ENCODE assay signal across 31 cellular contexts in the genomic region with DNA sequence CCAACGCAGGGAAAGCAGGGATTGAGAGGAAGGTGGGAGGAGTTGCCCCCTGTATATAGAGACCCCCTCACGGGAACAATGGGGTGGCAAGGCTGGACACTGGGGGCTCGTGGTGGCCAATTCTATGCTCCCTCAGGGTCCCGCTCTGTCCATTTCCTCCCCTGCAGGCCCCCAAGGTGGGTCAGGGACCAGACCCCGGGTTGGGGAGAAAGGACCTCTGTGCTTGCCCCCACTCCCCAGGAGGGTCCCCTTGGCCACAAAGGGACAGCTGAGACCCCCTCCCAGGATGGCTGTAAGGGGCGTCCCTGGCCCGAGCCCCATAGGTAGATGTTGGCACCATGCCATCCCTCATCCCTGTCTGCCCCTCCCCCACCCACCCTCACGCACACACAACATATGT. TPM values are rescaled to one million over a fixed set of nuclear protein-coding genes. Genes with fewer than 3 reads are reported as not detected.
DNase-seq lines count a peak whose midpoint lies in the region; ATAC-seq, FAIRE-seq and TF ChIP-seq lines count a peak whose summit lies in the region.
"Had no signal": no experiment of that assay in that cellular context is flagged by ENCODE, and none has a peak within 500 bp of the region (broad histone marks: within the 10 kb centered on the region; RNA-seq: fewer than 3 reads in every experiment).

No MANE protein-coding gene starts in this region.

- no peaks in the 10 kb centered on the region for H3K36me3 ChIP-seq in K562 (ENCODE audit: control insufficient read depth, insufficient read depth, low read length)
- no peaks in the 10 kb centered on the region for H3K36me3 ChIP-seq in tibial nerve
- H3K36me3 ChIP-seq: BLaER1 treated with 17β-estradiol and CSF1 and Interleukin-3, amounts not matched to agents 10 nM and 100 nM; SJCRH30 had no signal

- no peak overlapping the region for H3K9ac ChIP-seq in K562 (ENCODE audit: insufficient read depth in 1 of 2, low read depth in 2 of 2, low read length in 2 of 2)
- H3K9ac ChIP-seq: BLaER1 treated with 17β-estradiol and CSF1 and Interleukin-3, amounts not matched to agents 10 nM and 100 nM; GM23248 had no signal

- H3K9me1 ChIP-seq in K562 (ENCODE audit: control insufficient read depth, insufficient read depth, low read length), result no peaks in the 10 kb centered on the region

- H3K4me3 ChIP-seq in K562, result no peak overlapping the region
- H3K4me3 ChIP-seq in tibial nerve, result no peak overlapping the region
- H3K4me3 ChIP-seq: BLaER1 treated with 17β-estradiol and CSF1 and Interleukin-3, amounts not matched to agents 10 nM and 100 nM; GM23248; PC-9; SJCRH30 had no signal

- peaks cover 14% of the 10 kb centered on the region for H3K4me1 Mint-ChIP-seq in activated naive CD8-positive, alpha-beta T cell treated with anti-CD3 and anti-CD28 coated beads, Interleukin-2, amount 10 ng/mL, durations not matched to agents 7 days and 5 days
- H3K4me1 Mint-ChIP-seq in activated naive CD8-positive, alpha-beta T cell treated with anti-CD3 and anti-CD28 coated beads, Interleukin-2, amount 50 U/mL, for 24 hours, result peaks cover 22% of the 10 kb centered on the region
- H3K4me1 Mint-ChIP-seq in glutamatergic neuron (ENCODE audit: low read depth, unreplicated experiment), result peaks cover 25% of the 10 kb centered on the region

- TF ChIP-seq CTCF in K562 (IDR thresholded peaks at IDR 0.05 in 2 of 3, conservative IDR thresholded peaks at IDR 0.05 in 1 of 3; ENCODE audit: insufficient read depth in 2 of 3, low read depth in 1 of 3, low read length in 3 of 3) (no peak), glutamatergic neuron (IDR thresholded peaks at IDR 0.05; ENCODE audit: partially characterized antibody, unreplicated experiment) (no peak), tibial nerve (IDR thresholded peaks at IDR 0.05) (no peak)

- CTCF ChIA-PET in K562 (lab: Yijun Ruan, JAX; ENCODE audit: low intra/inter-chr PET ratio), result no interaction called here

- FAIRE-seq in K562 (lab: Jason Lieb, UNC), result no peak
- FAIRE-seq: GM18507, HepG2 had no signal

- peaks cover 4 to 52% of the 10 kb centered on the region in 2 experiments; a peak in 3 of 5 replicates for H3K4me1 ChIP-seq in K562 (replicated peaks in 1 of 2; ENCODE audit: control insufficient read depth in 2 of 2, insufficient read depth in 2 of 2, low read length in 2 of 2)
- H3K4me1 ChIP-seq in tibial nerve, result peaks cover 0 to 47% (median 19%) of the 10 kb centered on the region in 4 donors
- H3K4me1 ChIP-seq: SJCRH30 had no signal

- POLR2A ChIA-PET in activated naive CD8-positive, alpha-beta T cell treated with anti-CD3 and anti-CD28 coated beads, Interleukin-2, amount 10 ng/mL, durations not matched to agents 7 days and 5 days (lab: Charles Lee), result no interaction called here
- POLR2A ChIA-PET in K562 (lab: Yijun Ruan, JAX), result interaction anchor here (0.6 kb wide), 1 partner anchor 16 kb away, joined by 4 read pairs; no protein-coding TSS in a partner anchor

- TF ChIP-seq EP300 in K562 (IDR thresholded peaks at IDR 0.05; ENCODE audit: low read length) (no peak), tibial nerve (IDR thresholded peaks at IDR 0.05) (no peak)

- H4K20me1 ChIP-seq in K562 (replicated peaks; ENCODE audit: control insufficient read depth, insufficient read depth, low read length), result 0 out of 2 replicates have a peak, but pooled peaks cover 9% of the 10 kb centered on the region

- in situ Hi-C loops in K562 (cut with MboI), result no loop called here

- WGBS in K562 (ENCODE audit: insufficient coverage, low coverage, missing lambda C conversion rate), result 9% methylated on average over 4 of the region's 8 CpGs
- WGBS in tibial nerve, 2 donors, result 4% methylated on average over 8 of the region's 8 CpGs

- no peaks in the 10 kb centered on the region for H3K79me2 ChIP-seq in K562 (ENCODE audit: control insufficient read depth, insufficient read depth, low read length)

- H3K4me3 Mint-ChIP-seq in activated naive CD8-positive, alpha-beta T cell treated with anti-CD3 and anti-CD28 coated beads, Interleukin-2, amount 10 ng/mL, durations not matched to agents 7 days and 5 days, result no peak overlapping the region
- no peak overlapping the region for H3K4me3 Mint-ChIP-seq in activated naive CD8-positive, alpha-beta T cell treated with anti-CD3 and anti-CD28 coated beads, Interleukin-2, amount 50 U/mL, for 24 hours
- H3K4me3 Mint-ChIP-seq in glutamatergic neuron (ENCODE audit: unreplicated experiment), result peak overlapping the region; percentile 75
- H3K4me3 Mint-ChIP-seq: CD4-positive, alpha-beta T cell had no signal

- TF ChIP-seq POLR2A in K562 (conservative IDR thresholded peaks at IDR 0.05) (no peak), tibial nerve (IDR thresholded peaks at IDR 0.05) (no peak)

- H3K9me3 Mint-ChIP-seq in activated naive CD8-positive, alpha-beta T cell treated with anti-CD3 and anti-CD28 coated beads, Interleukin-2, amount 10 ng/mL, durations not matched to agents 7 days and 5 days, result no peaks in the 10 kb centered on the region
- H3K9me3 Mint-ChIP-seq in activated naive CD8-positive, alpha-beta T cell treated with anti-CD3 and anti-CD28 coated beads, Interleukin-2, amount 50 U/mL, for 24 hours, result no peaks in the 10 kb centered on the region
- H3K9me3 Mint-ChIP-seq in glutamatergic neuron (ENCODE audit: unreplicated experiment), result peaks cover 2% of the 10 kb centered on the region
- H3K9me3 Mint-ChIP-seq: CD4-positive, alpha-beta T cell had no signal

- no peaks in the 10 kb centered on the region for H3K36me3 Mint-ChIP-seq in activated naive CD8-positive, alpha-beta T cell treated with anti-CD3 and anti-CD28 coated beads, Interleukin-2, amount 10 ng/mL, durations not matched to agents 7 days and 5 days
- H3K36me3 Mint-ChIP-seq in activated naive CD8-positive, alpha-beta T cell treated with anti-CD3 and anti-CD28 coated beads, Interleukin-2, amount 50 U/mL, for 24 hours (ENCODE audit: low read depth), result no peaks in the 10 kb centered on the region
- H3K36me3 Mint-ChIP-seq in glutamatergic neuron (ENCODE audit: unreplicated experiment), result no peaks in the 10 kb centered on the region

- no peak for ATAC-seq in activated naive CD8-positive, alpha-beta T cell treated with anti-CD3 and anti-CD28 coated beads, Interleukin-2, amount 10 ng/mL, durations not matched to agents 7 days and 5 days (ENCODE audit: low read depth)
- no peak for ATAC-seq in activated naive CD8-positive, alpha-beta T cell treated with anti-CD3 and anti-CD28 coated beads, Interleukin-2, amount 50 U/mL, for 24 hours
- ATAC-seq in K562 (no peak), SK-N-SH treated with all-trans-retinoic acid at 6 μM for 48 hours (no peak)
- ATAC-seq: HepG2, Right ventricle myocardium inferior had no signal

- no peak overlapping the region for H3K4me2 ChIP-seq in K562 (ENCODE audit: insufficient read depth, low read length)
- H3K4me2 ChIP-seq: BLaER1 treated with 17β-estradiol and CSF1 and Interleukin-3, amounts not matched to agents 10 nM and 100 nM; PC-9 had no signal

- peaks cover 51% of the 10 kb centered on the region for H3K27me3 Mint-ChIP-seq in activated naive CD8-positive, alpha-beta T cell treated with anti-CD3 and anti-CD28 coated beads, Interleukin-2, amount 10 ng/mL, durations not matched to agents 7 days and 5 days
- H3K27me3 Mint-ChIP-seq in activated naive CD8-positive, alpha-beta T cell treated with anti-CD3 and anti-CD28 coated beads, Interleukin-2, amount 50 U/mL, for 24 hours, result peaks cover 60% of the 10 kb centered on the region
- peaks cover 14% of the 10 kb centered on the region for H3K27me3 Mint-ChIP-seq in glutamatergic neuron (ENCODE audit: unreplicated experiment)

- H3K9me3 ChIP-seq in K562 (replicated peaks; ENCODE audit: control insufficient read depth, insufficient read depth, low read depth, low read length), result no peaks in the 10 kb centered on the region
- H3K9me3 ChIP-seq in tibial nerve, result no peaks in the 10 kb centered on the region
- H3K9me3 ChIP-seq: BLaER1 treated with 17β-estradiol and CSF1 and Interleukin-3, amounts not matched to agents 10 nM and 100 nM; SJCRH30 had no signal

- no peak overlapping the region for H2AFZ ChIP-seq in K562 (ENCODE audit: low read depth, low read length)
- H2AFZ ChIP-seq: GM23248, PC-9 had no signal

- no peak overlapping the region for H3K27ac ChIP-seq in K562 (ENCODE audit: extremely low read depth, low read depth, low read length)
- no peak overlapping the region for H3K27ac ChIP-seq in tibial nerve
- H3K27ac ChIP-seq: BLaER1 treated with 17β-estradiol and CSF1 and Interleukin-3, amounts not matched to agents 10 nM and 100 nM; GM23248; PC-9; SJCRH30 had no signal

- no peak for TF ChIP-seq RAD21 in K562 (CRISPR knock-in tag; conservative IDR thresholded peaks at IDR 0.05 in 1 of 2, IDR thresholded peaks at IDR 0.05 in 1 of 2)

- H3K27ac Mint-ChIP-seq in activated naive CD8-positive, alpha-beta T cell treated with anti-CD3 and anti-CD28 coated beads, Interleukin-2, amount 10 ng/mL, durations not matched to agents 7 days and 5 days, result no peak overlapping the region
- H3K27ac Mint-ChIP-seq in activated naive CD8-positive, alpha-beta T cell treated with anti-CD3 and anti-CD28 coated beads, Interleukin-2, amount 50 U/mL, for 24 hours, result no peak overlapping the region
- H3K27ac Mint-ChIP-seq in glutamatergic neuron (ENCODE audit: unreplicated experiment), result peak overlapping the region; percentile 60
- H3K27ac Mint-ChIP-seq: CD4-positive, alpha-beta T cell had no signal

- DNase-seq in activated naive CD8-positive, alpha-beta T cell treated with anti-CD3 and anti-CD28 coated beads, Interleukin-2, amount 10 ng/mL, durations not matched to agents 7 days and 5 days, result peak; percentile 21
- DNase-seq in activated naive CD8-positive, alpha-beta T cell treated with anti-CD3 and anti-CD28 coated beads, Interleukin-2, amount 50 U/mL, for 24 hours, result no peak
- peak in 1 of 4 experiments; percentile 23 for DNase-seq in K562 (ENCODE audit: extremely low read depth in 1 of 4, low spot score in 3 of 4)
- DNase-seq in glutamatergic neuron, result no peak
- no peak for DNase-seq in tibial nerve (ENCODE audit: low spot score in 2 of 2)
- no peak for DNase-seq in iPS-NIHi7 (ENCODE audit: extremely low spot score)
- DNase-seq: AML-193; CD4-positive, alpha-beta T cell; DMS53; GM23248; KBM-7; MV-4-11; NCI-H1105; NCI-H1436 treated with DMSO at 0.1 percent for 48 hours; NCI-H1930; NCI-H774; NK-92 treated with Interleukin-12 subunit alpha and Interleukin-12 subunit beta, amount 100 ng/mL, for 24 hours; PC-9; SJCRH30 had no signal

- no TSS peak for BruUV-seq in K562 (replicated peaks; lab: Mats Ljungman, UMichigan)

- intact Hi-C loops in K562 (cut with micrococcal nuclease), result no loop called here

- H3K27me3 ChIP-seq in K562 (ENCODE audit: control insufficient read depth in 2 of 2, insufficient read depth in 2 of 2, low read length in 2 of 2) (peaks cover 21 to 35% of the 10 kb centered on the region in 2 experiments), tibial nerve (peaks cover 10 to 94% of the 10 kb centered on the region in 2 donors)
- H3K27me3 ChIP-seq: SJCRH30 had no signal

RNA-seq across cellular contexts. Expression of gene NEUROD2, which starts 0.4 kb away (rescaled TPM):
- total RNA-seq in activated naive CD8-positive, alpha-beta T cell treated with anti-CD3 and anti-CD28 coated beads, Interleukin-2, amount 10 ng/mL, durations not matched to agents 7 days and 5 days, result not detected
- not detected in 2 replicates for total RNA-seq in K562 (2011; cell fraction: chromatin; rRNA removed; ENCODE audit: low replicate concordance)
- total RNA-seq in K562 (2011; cell fraction: nucleolus; rRNA removed), result not detected in 2 replicates
- total RNA-seq in K562 (2011; cell fraction: nucleoplasm; rRNA removed), result not detected in 2 replicates
- total RNA-seq in K562 (2014; rRNA removed), result not detected in 2 replicates
- not detected in 2 replicates for total RNA-seq in K562 (2014; rRNA removed; fragmentation: Illumina TruSeq; extraction: Trizol)
- not detected in 2 replicates for total RNA-seq in K562 (2015; rRNA removed; fragmentation: Illumina TruSeq; extraction: Trizol)
- not detected in 2 replicates for total RNA-seq in K562 (2021)
- not detected in 2 replicates for polyA plus RNA-seq in K562 (2011; rRNA removed)
- not detected in 2 replicates for polyA plus RNA-seq in K562 (2011; cell fraction: cytosol; rRNA removed)
- polyA plus RNA-seq in K562 (2011; cell fraction: nucleus; rRNA removed), result not detected in 2 replicates
- 0.01 TPM in 1 of 2 replicates, not detected in the other for polyA plus RNA-seq in K562 (2012)
- not detected in 2 replicates for polyA plus RNA-seq in K562 (2014; fragmentation: Illumina TruSeq; extraction: Trizol)
- not detected for polyA plus RNA-seq in K562 (2014; fragmentation: Nextera tagmentation; extraction: Ambion mirVana)
- not detected in 2 replicates for polyA plus RNA-seq in K562 (2014; rRNA removed)
- polyA minus RNA-seq in K562 (2011; rRNA and poly(A)+ RNA removed), result not detected in 2 replicates
- not detected in 2 replicates for polyA minus RNA-seq in K562 (2011; cell fraction: cytosol; rRNA and poly(A)+ RNA removed)
- polyA minus RNA-seq in K562 (2011; cell fraction: nucleus; rRNA and poly(A)+ RNA removed), result not detected in 2 replicates
- total RNA-seq in glutamatergic neuron (ENCODE audit: unreplicated experiment), result 6.3 TPM
- total RNA-seq in tibial nerve, result not detected
- total RNA-seq: A172; CD4-positive, alpha-beta T cell; Daoy; G401; GM23248; HepG2; HT1080; LHCN-M2; MCF 10A; PC-9; Right ventricle myocardium inferior; RPMI7951; SJCRH30 had no signal
- polyA plus RNA-seq: GM23248, HepG2 had no signal

RNA-seq across cellular contexts. Expression of gene PPP1R1B, which starts 18.6 kb away (rescaled TPM):
- not detected for total RNA-seq in activated naive CD8-positive, alpha-beta T cell treated with anti-CD3 and anti-CD28 coated beads, Interleukin-2, amount 10 ng/mL, durations not matched to agents 7 days and 5 days
- not detected in 2 replicates for total RNA-seq in K562 (2011; cell fraction: chromatin; rRNA removed; ENCODE audit: low replicate concordance)
- total RNA-seq in K562 (2011; cell fraction: nucleolus; rRNA removed), result not detected in 2 replicates
- not detected in 2 replicates for total RNA-seq in K562 (2011; cell fraction: nucleoplasm; rRNA removed)
- total RNA-seq in K562 (2014; rRNA removed) (not detected in 2 replicates), K562 (2014; rRNA removed; fragmentation: Illumina TruSeq; extraction: Trizol) (0.07 TPM in 1 of 2 replicates, not detected in the other), K562 (2015; rRNA removed; fragmentation: Illumina TruSeq; extraction: Trizol) (not detected in 2 replicates), K562 (2021) (0.18 TPM in 1 of 2 replicates, not detected in the other), glutamatergic neuron (ENCODE audit: unreplicated experiment) (not detected), tibial nerve (10 to 100 TPM; 10.4 to 20.4 (median 12.7) TPM)
- polyA plus RNA-seq in K562 (2011; rRNA removed) (0.10 TPM in 1 of 2 replicates, not detected in the other), K562 (2014; fragmentation: Illumina TruSeq; extraction: Trizol) (0.10 TPM in 1 of 2 replicates, not detected in the other), K562 (2014; fragmentation: Nextera tagmentation; extraction: Ambion mirVana) (under 1 TPM in 1 of 2 experiments, not detected in 1; 0.07 TPM), K562 (2014; rRNA removed) (not detected in 2 replicates)
- 0.15 TPM in 1 of 2 replicates, not detected in the other for polyA plus RNA-seq in K562 (2011; cell fraction: cytosol; rRNA removed)
- 0.07 TPM in 1 of 2 replicates, not detected in the other for polyA plus RNA-seq in K562 (2011; cell fraction: nucleus; rRNA removed)
- polyA plus RNA-seq in K562 (2012), result 0.06 and 0.14 TPM in 2 replicates
- polyA minus RNA-seq in K562 (2011; rRNA and poly(A)+ RNA removed), result not detected in 2 replicates
- polyA minus RNA-seq in K562 (2011; cell fraction: cytosol; rRNA and poly(A)+ RNA removed), result not detected in 2 replicates
- not detected in 2 replicates for polyA minus RNA-seq in K562 (2011; cell fraction: nucleus; rRNA and poly(A)+ RNA removed)
- total RNA-seq: A172, Daoy, GM23248, HepG2, HT1080, LHCN-M2, MCF 10A, PC-9, SJCRH30 had no signal
- polyA plus RNA-seq: GM23248 had no signal

RNA-seq across cellular contexts. Expression of gene STARD3, which starts 28.8 kb away (rescaled TPM):
- 10 to 100 TPM; 96.3 to 96.5 TPM for total RNA-seq in activated naive CD8-positive, alpha-beta T cell treated with anti-CD3 and anti-CD28 coated beads, Interleukin-2, amount 10 ng/mL, durations not matched to agents 7 days and 5 days
- 89.9 and 212 TPM in 2 replicates for total RNA-seq in K562 (2011; cell fraction: chromatin; rRNA removed; ENCODE audit: low replicate concordance)
- 162 and 190 TPM in 2 replicates for total RNA-seq in K562 (2011; cell fraction: nucleolus; rRNA removed)
- total RNA-seq in K562 (2011; cell fraction: nucleoplasm; rRNA removed), result 132 TPM in 2 replicates
- 41.1 and 46.0 TPM in 2 replicates for total RNA-seq in K562 (2014; rRNA removed)
- total RNA-seq in K562 (2014; rRNA removed; fragmentation: Illumina TruSeq; extraction: Trizol), result 18.6 and 22.0 TPM in 2 replicates
- total RNA-seq in K562 (2015; rRNA removed; fragmentation: Illumina TruSeq; extraction: Trizol), result 31.6 and 32.1 TPM in 2 replicates
- 60.2 and 69.3 TPM in 2 replicates for total RNA-seq in K562 (2021)
- polyA plus RNA-seq in K562 (2011; rRNA removed), result 64.4 and 64.9 TPM in 2 replicates
- 45.8 and 114 TPM in 2 replicates for polyA plus RNA-seq in K562 (2011; cell fraction: cytosol; rRNA removed)
- 254 and 418 TPM in 2 replicates for polyA plus RNA-seq in K562 (2011; cell fraction: nucleus; rRNA removed)
- polyA plus RNA-seq in K562 (2012), result 58.5 and 83.7 TPM in 2 replicates
- 51.1 and 62.4 TPM in 2 replicates for polyA plus RNA-seq in K562 (2014; fragmentation: Illumina TruSeq; extraction: Trizol)
- polyA plus RNA-seq in K562 (2014; fragmentation: Nextera tagmentation; extraction: Ambion mirVana), result 1 to 10 TPM in 1 of 2 experiments, under 1 TPM in 1; 0.63 to 1.9 TPM
- 79.9 and 87.0 TPM in 2 replicates for polyA plus RNA-seq in K562 (2014; rRNA removed)
- polyA minus RNA-seq in K562 (2011; rRNA and poly(A)+ RNA removed), result 27.4 and 54.1 TPM in 2 replicates
- 25.1 and 39.6 TPM in 2 replicates for polyA minus RNA-seq in K562 (2011; cell fraction: cytosol; rRNA and poly(A)+ RNA removed)
- 62.2 and 85.6 TPM in 2 replicates for polyA minus RNA-seq in K562 (2011; cell fraction: nucleus; rRNA and poly(A)+ RNA removed)
- 48.0 TPM for total RNA-seq in glutamatergic neuron (ENCODE audit: unreplicated experiment)
- 100 to 1,000 TPM in 3 of 4 donors, 10 to 100 TPM in 1; 85.3 to 170 (median 108) TPM for total RNA-seq in tibial nerve

RNA-seq across cellular contexts. Expression of gene TCAP, which starts 57.0 kb away (rescaled TPM):
- total RNA-seq in activated naive CD8-positive, alpha-beta T cell treated with anti-CD3 and anti-CD28 coated beads, Interleukin-2, amount 10 ng/mL, durations not matched to agents 7 days and 5 days, result 1 to 10 TPM; 2.7 to 3.2 TPM
- total RNA-seq in K562 (2011; cell fraction: chromatin; rRNA removed; ENCODE audit: low replicate concordance), result 3.6 and 11.8 TPM in 2 replicates
- 6.8 and 7.2 TPM in 2 replicates for total RNA-seq in K562 (2011; cell fraction: nucleolus; rRNA removed)
- 5.1 and 6.0 TPM in 2 replicates for total RNA-seq in K562 (2011; cell fraction: nucleoplasm; rRNA removed)
- 0.82 and 1.2 TPM in 2 replicates for total RNA-seq in K562 (2014; rRNA removed)
- total RNA-seq in K562 (2014; rRNA removed; fragmentation: Illumina TruSeq; extraction: Trizol), result 0.29 and 0.33 TPM in 2 replicates
- 0.98 and 1.4 TPM in 2 replicates for total RNA-seq in K562 (2015; rRNA removed; fragmentation: Illumina TruSeq; extraction: Trizol)
- total RNA-seq in K562 (2021), result 1.1 and 1.4 TPM in 2 replicates
- polyA plus RNA-seq in K562 (2011; rRNA removed), result 0.58 and 0.67 TPM in 2 replicates
- polyA plus RNA-seq in K562 (2011; cell fraction: cytosol; rRNA removed), result 0.34 and 0.92 TPM in 2 replicates
- 3.7 and 7.7 TPM in 2 replicates for polyA plus RNA-seq in K562 (2011; cell fraction: nucleus; rRNA removed)
- 1.4 and 3.2 TPM in 2 replicates for polyA plus RNA-seq in K562 (2012)
- polyA plus RNA-seq in K562 (2014; fragmentation: Illumina TruSeq; extraction: Trizol), result 0.65 and 0.73 TPM in 2 replicates
- polyA plus RNA-seq in K562 (2014; fragmentation: Nextera tagmentation; extraction: Ambion mirVana), result not detected
- 0.86 and 1.4 TPM in 2 replicates for polyA plus RNA-seq in K562 (2014; rRNA removed)
- 0.33 and 0.53 TPM in 2 replicates for polyA minus RNA-seq in K562 (2011; rRNA and poly(A)+ RNA removed)
- polyA minus RNA-seq in K562 (2011; cell fraction: cytosol; rRNA and poly(A)+ RNA removed), result not detected in 2 replicates
- polyA minus RNA-seq in K562 (2011; cell fraction: nucleus; rRNA and poly(A)+ RNA removed), result 1.6 and 2.2 TPM in 2 replicates
- total RNA-seq in glutamatergic neuron (ENCODE audit: unreplicated experiment), result 2.3 TPM
- total RNA-seq in tibial nerve, result 1 to 10 TPM in 1 of 4 donors, under 1 TPM in 3; 0.30 to 5.5 (median 0.61) TPM
- total RNA-seq: Daoy had no signal
- polyA plus RNA-seq: GM23248 had no signal

Comparison
In these comparisons a context has a peak if more than half of its experiments do, and no peak if none do; other contexts are left out.
1. RNA of gene PPP1R1B, which starts 18.6 kb away (total RNA-seq): 10.4 to 20.4 TPM in tibial nerve; not detected in activated naive CD8-positive, alpha-beta T cell treated with anti-CD3 and anti-CD28 coated beads, Interleukin-2, amount 10 ng/mL, durations not matched to agents 7 days and 5 days, not detected in glutamatergic neuron (single experiment) and 0.07 to 0.18 TPM in K562; every median in the first group is over 4 times any median in the second.